9 cellular contexts compared by ENCODE assay signal in the genomic region with DNA sequence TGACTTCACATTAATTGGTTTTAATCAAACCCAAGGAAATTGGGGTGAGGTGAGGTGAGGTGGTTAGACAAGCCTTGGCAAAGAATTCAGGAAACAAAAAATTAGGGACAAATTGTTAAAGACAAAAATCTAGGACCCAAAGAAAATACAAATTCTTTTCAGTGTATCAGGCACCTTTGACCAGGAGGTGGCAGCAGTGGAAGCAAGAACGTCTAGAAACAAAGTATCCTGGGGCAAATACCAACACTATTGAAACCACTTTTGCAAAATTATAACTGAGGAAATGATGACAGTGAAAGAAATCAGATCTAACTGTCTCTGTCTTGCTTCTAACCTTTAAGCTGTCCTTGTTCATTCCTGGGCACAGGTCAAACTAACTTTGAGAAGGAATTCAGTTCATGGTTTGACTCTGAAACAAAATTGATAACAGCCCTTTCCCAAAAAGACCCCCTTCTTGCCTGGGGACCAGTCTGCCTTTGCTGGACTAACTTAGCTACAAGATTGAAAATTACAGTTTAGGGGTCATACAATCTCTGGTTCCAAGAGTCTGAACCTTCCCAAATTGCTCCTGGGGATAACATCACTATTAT. TPM values are rescaled to one million over a fixed set of nuclear protein-coding genes. Genes with fewer than 3 reads are reported as not detected.
DNase-seq lines count a peak whose midpoint lies in the region; ATAC-seq and TF ChIP-seq lines count a peak whose summit lies in the region.
"Had no signal": no experiment of that assay in that cellular context is flagged by ENCODE, and none has a peak within 500 bp of the region (broad histone marks: within the 10 kb centered on the region; RNA-seq: fewer than 3 reads in every experiment).

No MANE protein-coding gene starts in this region.

- H3K14ac ChIP-seq in IMR-90 (replicated peaks; ENCODE audit: low read depth, low read length) = no peak overlapping the region
- no peak overlapping the region for H3K14ac ChIP-seq in mesenchymal stem cell (ENCODE audit: low read length in 2 of 2)

- peak; percentile 43 for DNase-seq in SKM-1 treated with dmso at 0.1 percent for 144 hours (lab: John Stamatoyannopoulos, UW; ENCODE audit: unreplicated experiment)
- DNase-seq in SKM-1 (lab: John Stamatoyannopoulos, UW; ENCODE audit: unreplicated experiment) = no peak
- peak; percentile 47 for DNase-seq in IMR-90
- DNase-seq in T-helper 9 cell = peak; percentile 42
- peak; percentile 37 for DNase-seq in colonic mucosa
- DNase-seq in mesenchymal stem cell = peak; percentile 46
- DNase-seq in transverse colon = peak; percentile 32
- DNase-seq in NCI-H1436 treated with DMSO at 0.1 percent for 48 hours (lab: John Stamatoyannopoulos, UW) = no peak

- TF ChIP-seq CTCF in IMR-90 (conservative IDR thresholded peaks at IDR 0.05; ENCODE audit: low read depth, low read length) = peak; percentile 83
- peak; percentile 51 for TF ChIP-seq CTCF in colonic mucosa (IDR thresholded peaks at IDR 0.05)
- TF ChIP-seq CTCF in transverse colon (IDR thresholded peaks at IDR 0.05) = peak; percentile 48 to 67 (median 57)

- H3K4me2 ChIP-seq in IMR-90 (ENCODE audit: low read depth, low read length) (no peak overlapping the region), mesenchymal stem cell (ENCODE audit: low read length, poor library complexity, severe bottlenecking) (no peak overlapping the region)

- no peaks in the 10 kb centered on the region for H4K20me1 ChIP-seq in IMR-90 (ENCODE audit: insufficient read depth, low read length)

- no peaks in the 10 kb centered on the region for H3K9me1 ChIP-seq in IMR-90 (ENCODE audit: insufficient read depth, low read length)

- no CpG with 5 or more reads among the region's 1 CpG for WGBS in IMR-90 (ENCODE audit: extremely low coverage in 2 of 2, insufficient read length in 1 of 2), 2 experiments
- 0% methylated on average over 1 of the region's 1 CpG for WGBS in mesenchymal stem cell
- 0 to 3% methylated on average over 1 of the region's 1 CpG for WGBS in transverse colon (ENCODE audit: low coverage in 1 of 2), 2 donors

- intact Hi-C loops in IMR-90 (cut with micrococcal nuclease) = loop anchor here (1.0 to 2.0 kb wide), 4 partner anchors 28 to 322 kb away; no protein-coding TSS in a partner anchor
- intact Hi-C loops in colonic mucosa (cut with DNase I) = loop anchor here (5.0 to 10.0 kb wide), 2 partner anchors 111 to 188 kb away; no protein-coding TSS in a partner anchor
- intact Hi-C loops in transverse colon (cut with DNase I; ENCODE audit: low total_unique reads) = loop anchor here (5.0 kb wide), 1 partner anchor 116 kb away; no protein-coding TSS in a partner anchor

- H2AK9ac ChIP-seq in IMR-90 (replicated peaks; ENCODE audit: low read depth, low read length, poor library complexity) = no peak overlapping the region

- no peak overlapping the region for H3K56ac ChIP-seq in IMR-90 (ENCODE audit: extremely low read depth, insufficient read depth, low read length)

- no peak overlapping the region for H2BK5ac ChIP-seq in IMR-90 (ENCODE audit: low read depth, low read length, poor library complexity, severe bottlenecking)
- H2BK5ac ChIP-seq in mesenchymal stem cell (ENCODE audit: low read depth, low read length, poor library complexity, severe bottlenecking) = no peak overlapping the region

- TF ChIP-seq RAD21 in IMR-90 (IDR thresholded peaks at IDR 0.05; ENCODE audit: low read length) = peak; percentile 74

- TF ChIP-seq EP300 in transverse colon (IDR thresholded peaks at IDR 0.05; ENCODE audit: low read depth) = no peak

- H3K9ac ChIP-seq in IMR-90 (ENCODE audit: low read depth, low read length) = no peak overlapping the region
- H3K9ac ChIP-seq in colonic mucosa (ENCODE audit: low read depth in 2 of 2, low read length in 2 of 2) = no peak overlapping the region
- no peak overlapping the region for H3K9ac ChIP-seq in mesenchymal stem cell (ENCODE audit: low read length)

- H3K23ac ChIP-seq in IMR-90 (ENCODE audit: low read depth, low read length) (no peak overlapping the region), mesenchymal stem cell (ENCODE audit: low read length in 2 of 2) (no peak overlapping the region)

- H2BK15ac ChIP-seq in IMR-90 (ENCODE audit: low read depth, low read length) (no peak overlapping the region), mesenchymal stem cell (ENCODE audit: low read depth, poor library complexity, severe bottlenecking) (no peak overlapping the region)

- BruUV-seq in IMR-90 (replicated peaks; lab: Mats Ljungman, UMichigan) = no TSS peak

- H2AFZ ChIP-seq in IMR-90 (replicated peaks; ENCODE audit: low read length, poor library complexity) (no peak overlapping the region), mesenchymal stem cell (ENCODE audit: low read depth, low read length) (no peak overlapping the region)

- H2BK12ac ChIP-seq in mesenchymal stem cell (ENCODE audit: low read length in 2 of 2) = no peak overlapping the region

- no peak overlapping the region for H3K27ac ChIP-seq in IMR-90 (ENCODE audit: insufficient read depth, low read length)
- no peak overlapping the region for H3K27ac ChIP-seq in colonic mucosa
- H3K27ac ChIP-seq in mesenchymal stem cell (ENCODE audit: low read length, poor library complexity, severe bottlenecking) = no peak overlapping the region
- H3K27ac ChIP-seq in transverse colon = no peak overlapping the region

- no peak overlapping the region for H4K8ac ChIP-seq in IMR-90 (ENCODE audit: low read depth in 2 of 2, low read length in 2 of 2)
- H4K8ac ChIP-seq in mesenchymal stem cell (ENCODE audit: low read length) = no peak overlapping the region

- H2BK120ac ChIP-seq in IMR-90 (ENCODE audit: low read depth, low read length) (no peak overlapping the region), mesenchymal stem cell (ENCODE audit: low read depth, low read length) (no peak overlapping the region)

- POLR2A ChIA-PET in IMR-90 (lab: Charles Lee; ENCODE audit: unreplicated experiment) = no interaction called here

- dilution Hi-C loops in IMR-90 (cut with HindIII; ENCODE audit: low sequenced_read_pairs, unreplicated experiment) = no loop called here

- H3K4ac ChIP-seq in IMR-90 (ENCODE audit: low read depth, low read length) (no peak overlapping the region), mesenchymal stem cell (ENCODE audit: low read depth in 1 of 2, low read length in 2 of 2) (no peak overlapping the region)

- no peak for TF ChIP-seq POLR2A in IMR-90 (IDR thresholded peaks at IDR 0.05; ENCODE audit: low read depth, low read length)
- no peak for TF ChIP-seq POLR2A in transverse colon (IDR thresholded peaks at IDR 0.05)

- H3K27me3 ChIP-seq in IMR-90 (ENCODE audit: control insufficient read depth, insufficient read depth, low read length) (peaks cover 2% of the 10 kb centered on the region; the same call in 1 of the 2 replicates), colonic mucosa (no peaks in the 10 kb centered on the region), mesenchymal stem cell (ENCODE audit: control insufficient read depth in 1 of 2, insufficient read depth in 1 of 2, low read length in 2 of 2) (no peaks in the 10 kb centered on the region), transverse colon (peaks cover 5% of the 10 kb centered on the region)

- H4K91ac ChIP-seq in IMR-90 (ENCODE audit: insufficient read depth, low read depth, low read length) = no peak overlapping the region
- H4K91ac ChIP-seq in mesenchymal stem cell (ENCODE audit: low read length) = no peak overlapping the region

- H3K4me1 ChIP-seq in IMR-90 (ENCODE audit: control insufficient read depth, insufficient read depth, low read length) = no peaks in the 10 kb centered on the region
- no peaks in the 10 kb centered on the region for H3K4me1 ChIP-seq in colonic mucosa
- no peaks in the 10 kb centered on the region for H3K4me1 ChIP-seq in mesenchymal stem cell (ENCODE audit: control insufficient read depth, insufficient read depth, low read depth, low read length)
- no peaks in the 10 kb centered on the region for H3K4me1 ChIP-seq in transverse colon

- CTCF ChIA-PET in IMR-90 (lab: Yijun Ruan, JAX) = interaction anchor here (1.3 to 2.5 kb wide), 3 partner anchors 111 to 194 kb away, joined by 4 to 15 read pairs (median 7); no protein-coding TSS in a partner anchor

- H3K36me3 ChIP-seq in IMR-90 (ENCODE audit: control insufficient read depth, insufficient read depth, low read length) (no peaks in the 10 kb centered on the region), colonic mucosa (no peaks in the 10 kb centered on the region), mesenchymal stem cell (ENCODE audit: control insufficient read depth in 1 of 2, insufficient read depth in 2 of 2, low read depth in 1 of 2, low read length in 2 of 2) (no peaks in the 10 kb centered on the region), transverse colon (no peaks in the 10 kb centered on the region)

- H3K9me3 ChIP-seq in IMR-90 (ENCODE audit: control insufficient read depth, insufficient read depth, low read length) (no peaks in the 10 kb centered on the region), colonic mucosa (no peaks in the 10 kb centered on the region), mesenchymal stem cell (ENCODE audit: control insufficient read depth, low read length) (no peaks in the 10 kb centered on the region), transverse colon (no peaks in the 10 kb centered on the region)

- H3K18ac ChIP-seq in IMR-90 (ENCODE audit: low read depth, low read length) (no peak overlapping the region), mesenchymal stem cell (ENCODE audit: low read depth in 1 of 2, low read length in 2 of 2) (no peak overlapping the region)

- H3K79me1 ChIP-seq in IMR-90 (ENCODE audit: low read depth in 1 of 2, low read length in 2 of 2) = no peaks in the 10 kb centered on the region
- H3K79me1 ChIP-seq in mesenchymal stem cell (replicated peaks; ENCODE audit: low read length, poor library complexity, severe bottlenecking) = no peaks in the 10 kb centered on the region

- no peak overlapping the region for H2BK20ac ChIP-seq in IMR-90 (ENCODE audit: low read depth, low read length)

- peak; percentile 76 for ATAC-seq in IMR-90 (ENCODE audit: low read depth)

- in situ Hi-C loops in IMR-90 (cut with MboI; ENCODE audit: low sequenced_read_pairs) = loop anchor here (10.0 to 25.0 kb wide), 2 partner anchors 198 to 1086 kb away; a partner anchor contains a TSS
- in situ Hi-C loops in transverse colon (cut with MboI; ENCODE audit: low pct_ligation_motif_present in 1 of 4, low pct_unique_long_range_greater_than_20kb in 1 of 4, low sequenced_read_pairs in 3 of 4) = loop anchor here in 3 of 4 donors (5.0 to 25.0 kb wide), 2 partner anchors 111 to 116 kb away; no protein-coding TSS in a partner anchor

- no peak overlapping the region for H3K4me3 ChIP-seq in IMR-90 (ENCODE audit: insufficient read depth, low read depth, low read length)
- H3K4me3 ChIP-seq in colonic mucosa = no peak overlapping the region
- H3K4me3 ChIP-seq in mesenchymal stem cell (ENCODE audit: insufficient read depth in 1 of 2, low read depth in 1 of 2, low read length in 2 of 2) = no peak overlapping the region
- H3K4me3 ChIP-seq in transverse colon = no peak overlapping the region

- no peak overlapping the region for H4K5ac ChIP-seq in IMR-90 (ENCODE audit: low read depth, low read length)

- H2AK5ac ChIP-seq in IMR-90 (ENCODE audit: low read depth, low read length) (no peak overlapping the region), mesenchymal stem cell (ENCODE audit: low read length, severe bottlenecking) (no peak overlapping the region)

RNA-seq across cellular contexts. Expression of a gene that starts 11.1 kb away (rescaled TPM):
- total RNA-seq in IMR-90 (2012; rRNA removed) = 6.6 and 12.5 TPM in 2 replicates
- polyA plus RNA-seq in IMR-90 (2012; rRNA removed) = 2.4 and 3.0 TPM in 2 replicates
- polyA plus RNA-seq in IMR-90 (2012; cell fraction: cytosol; rRNA removed) = 0.44 and 0.47 TPM in 2 replicates
- 0.64 and 3.9 TPM in 2 replicates for polyA plus RNA-seq in IMR-90 (2012; cell fraction: nucleus; rRNA removed; ENCODE audit: low replicate concordance)
- total RNA-seq in colonic mucosa = 1 to 10 TPM; 3.7 to 5.0 TPM
- polyA plus RNA-seq in mesenchymal stem cell (2013, experiment 1 of 2) = 4.4 TPM
- polyA plus RNA-seq in mesenchymal stem cell (2013, experiment 2 of 2) = 3.9 TPM
- 1 to 10 TPM in 3 of 4 donors, under 1 TPM in 1; 0.60 to 5.6 (median 3.9) TPM for total RNA-seq in transverse colon

RNA-seq across cellular contexts. Expression of a gene that starts 14.4 kb away (rescaled TPM):
- 0.18 and 0.28 TPM in 2 replicates for total RNA-seq in IMR-90 (2012; rRNA removed)
- 0.22 and 0.29 TPM in 2 replicates for polyA plus RNA-seq in IMR-90 (2012; rRNA removed)
- 0.09 and 0.11 TPM in 2 replicates for polyA plus RNA-seq in IMR-90 (2012; cell fraction: cytosol; rRNA removed)
- 0.09 and 0.61 TPM in 2 replicates for polyA plus RNA-seq in IMR-90 (2012; cell fraction: nucleus; rRNA removed; ENCODE audit: low replicate concordance)
- under 1 TPM in 1 of 2 donors, not detected in 1; 0.11 TPM for total RNA-seq in colonic mucosa
- polyA plus RNA-seq in mesenchymal stem cell (2013, experiment 1 of 2) = 0.08 TPM
- 0.11 TPM for polyA plus RNA-seq in mesenchymal stem cell (2013, experiment 2 of 2)
- under 1 TPM in 2 of 4 donors, not detected in 2; 0.16 to 0.27 TPM for total RNA-seq in transverse colon
- polyA plus RNA-seq: aorta had no signal

Comparison
In these comparisons a context has a peak if more than half of its experiments do, and no peak if none do; other contexts are left out.
1. DNase-seq: peak in SKM-1 treated with dmso at 0.1 percent for 144 hours (single experiment), IMR-90 (single experiment), T-helper 9 cell (single experiment), colonic mucosa (single experiment), mesenchymal stem cell (single experiment) and transverse colon (single experiment); none in SKM-1 (single experiment) and NCI-H1436 treated with DMSO at 0.1 percent for 48 hours (single experiment).
2. Peak in every context shown above with its lines, with median percentiles within 50 percentile points of each other: CTCF ChIP-seq.